Comparison of ENCODE assay signal across 8 cellular contexts in genomic region chr12:50024804-50025186, GRCh38. TPM values are rescaled to one million over a fixed set of nuclear protein-coding genes. Genes with fewer than 3 reads are reported as not detected.
A peak's percentile ranks its signal among the peaks of the same experiment; 100 is the strongest.
DNase-seq lines count a peak whose midpoint lies in the region; ATAC-seq and TF ChIP-seq lines count a peak whose summit lies in the region.

No MANE protein-coding gene starts in this region.

- H3K9me3 ChIP-seq in T-helper 17 cell (ENCODE audit: control insufficient read depth, low read length, poor library complexity, severe bottlenecking) (no peaks in the 10 kb centered on the region), heart right ventricle (no peaks in the 10 kb centered on the region), skeletal muscle satellite cell (replicated peaks; ENCODE audit: low read length) (no peaks in the 10 kb centered on the region)

- TF ChIP-seq CTCF in heart right ventricle (IDR thresholded peaks at IDR 0.05): no peak

- peaks cover 0 to 3% (median 0%) of the 10 kb centered on the region in 9 donors for H3K36me3 ChIP-seq in heart right ventricle
- no peaks in the 10 kb centered on the region for H3K36me3 ChIP-seq in skeletal muscle satellite cell (ENCODE audit: insufficient read depth, low read length)

- H3K4me1 Mint-ChIP-seq in T-helper 17 cell: peaks cover 16% of the 10 kb centered on the region

- peak overlapping the region; percentile 92 for H3K9ac ChIP-seq in skeletal muscle satellite cell (ENCODE audit: low read depth, low read length)

- H3K36me3 Mint-ChIP-seq in T-helper 17 cell (ENCODE audit: low read depth): peaks cover 6% of the 10 kb centered on the region

- H3K27me3 ChIP-seq in heart right ventricle (peaks cover 0 to 4% (median 0%) of the 10 kb centered on the region in 7 donors), skeletal muscle satellite cell (ENCODE audit: control insufficient read depth, insufficient read depth, low read length) (no peaks in the 10 kb centered on the region)

- H3K4me3 ChIP-seq in heart right ventricle: peak overlapping the region; percentile 51 to 90 (median 72)
- peak overlapping the region; percentile 95 for H3K4me3 ChIP-seq in skeletal muscle satellite cell (ENCODE audit: low read length)

- intact Hi-C loops in heart right ventricle (cut with DNase I): loop anchor here in 1 of 10 donors (5.0 kb wide), 1 partner anchor 52 kb away; the partner anchor contains the start of gene AQP6

- 1 to 2% methylated on average over 16 of the region's 16 CpGs for WGBS in heart right ventricle, 2 donors

- H3K27ac ChIP-seq in heart right ventricle: peak overlapping the region in 4 of 10 donors; percentile 14 to 82 (median 58)

- DNase-seq in NCI-H2171 treated with DMSO at 0.1 percent for 48 hours (lab: John Stamatoyannopoulos, UW) (peak; percentile 30), NCI-H2171 (lab: John Stamatoyannopoulos, UW) (no peak), T-helper 17 cell (no peak), heart right ventricle (no peak), NCI-H2029 (lab: John Stamatoyannopoulos, UW) (no peak), AG08395 (ENCODE audit: low spot score) (no peak)

- ATAC-seq in HG03025 (IDR thresholded peaks at IDR 0.05; ENCODE audit: low FRiP score, unreplicated experiment) (peak; percentile 4), T-helper 17 cell (peak; percentile 17), heart right ventricle (peak in 5 of 8 donors; percentile 2 to 5 (median 5))

- peak overlapping the region; percentile 93 for H3K27ac Mint-ChIP-seq in T-helper 17 cell

- peak overlapping the region; percentile 100 for H3K4me3 Mint-ChIP-seq in T-helper 17 cell

- peak overlapping the region; percentile 82 for H3K4me2 ChIP-seq in skeletal muscle satellite cell (ENCODE audit: low read length)

- H3K27me3 Mint-ChIP-seq in T-helper 17 cell: no peaks in the 10 kb centered on the region

- H3K4me1 ChIP-seq in heart right ventricle: peaks cover 2 to 23% (median 9%) of the 10 kb centered on the region in 9 donors
- peaks cover 22% of the 10 kb centered on the region for H3K4me1 ChIP-seq in skeletal muscle satellite cell (ENCODE audit: control insufficient read depth, insufficient read depth, low read length)

RNA-seq across cellular contexts. Expression of gene RACGAP1, which starts 0.5 kb away (rescaled TPM):
- total RNA-seq in T-helper 17 cell (1 to 10 TPM; 6.8 to 7.3 TPM), heart right ventricle (10 to 100 TPM in 1 of 10 donors, 1 to 10 TPM in 9; 1.8 to 17.8 (median 4.0) TPM)
- 1 to 10 TPM; 1.0 to 2.6 TPM for polyA plus RNA-seq in heart right ventricle
- total RNA-seq in skeletal muscle satellite cell (2012; rRNA removed): 36.5 and 60.9 TPM in 2 replicates

RNA-seq across cellular contexts. Expression of gene ASIC1, which starts 32.6 kb away (rescaled TPM):
- total RNA-seq in T-helper 17 cell (1 to 10 TPM in 1 of 2 donors, under 1 TPM in 1; 0.17 to 1.1 TPM), heart right ventricle (1 to 10 TPM in 4 of 10 donors, under 1 TPM in 6; 0.17 to 1.6 (median 0.82) TPM)
- polyA plus RNA-seq in heart right ventricle: under 1 TPM; 0.59 to 0.74 TPM
- 0.76 and 0.87 TPM in 2 replicates for total RNA-seq in skeletal muscle satellite cell (2012; rRNA removed)

RNA-seq across cellular contexts. Expression of gene AQP6, which starts 52.0 kb away (rescaled TPM):
- not detected for total RNA-seq in T-helper 17 cell
- total RNA-seq in heart right ventricle: not detected
- under 1 TPM; 0.06 to 0.15 TPM for polyA plus RNA-seq in heart right ventricle
- total RNA-seq in skeletal muscle satellite cell (2012; rRNA removed): not detected in 2 replicates
